Comparison of ENCODE assay signal across 21 cellular contexts in the genomic region with DNA sequence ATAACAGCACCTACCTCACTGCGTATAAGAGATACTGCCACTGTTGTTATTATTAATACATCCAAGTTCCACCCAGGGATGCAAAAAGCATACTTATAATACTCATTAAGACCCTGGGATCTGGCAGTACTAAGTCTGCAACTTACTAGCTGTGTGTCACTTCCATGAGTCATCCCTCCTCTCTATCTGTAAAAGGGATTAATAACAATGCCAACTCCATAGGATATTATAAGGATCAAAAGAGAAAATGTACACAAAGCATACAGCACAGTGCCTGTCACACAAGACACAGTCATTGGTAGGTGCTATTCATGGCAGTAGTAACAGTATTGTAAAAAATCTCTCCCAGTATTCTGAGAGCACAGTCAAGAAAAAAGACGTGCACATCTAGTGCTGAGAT.
"Had no signal": no experiment of that assay in that cellular context is flagged by ENCODE, and none has a peak within 500 bp of the region (broad histone marks: within the 10 kb centered on the region; RNA-seq: fewer than 3 reads in every experiment).

No MANE protein-coding gene starts in this region.

- H3K36me3 Mint-ChIP-seq: activated naive CD8-positive, alpha-beta T cell; naive B cell had no signal

- H3K9me3 Mint-ChIP-seq: activated CD4-positive, alpha-beta T cell treated with anti-CD3 and anti-CD28 coated beads, Interleukin-2, amount 10 ng/mL, durations not matched to agents 7 days and 5 days; activated T-cell treated with anti-CD3 and anti-CD28 coated beads, Interleukin-2, amount 50 U/mL, for 72 hours; brain; central memory CD8-positive, alpha-beta T cell; naive B cell; stimulated activated naive CD8-positive, alpha-beta T cell treated with anti-CD3 and anti-CD28 coated beads, Interleukin-15, amount 100 ng/mL, for 72 hours; T-helper 2 cell treated with Interferon-gamma antibody and Interleukin-4, amounts not matched to agents 5 μg/mL and 100 μg/mL, for 36 hours had no signal

- H3K27ac Mint-ChIP-seq: activated CD4-positive, alpha-beta T cell treated with anti-CD3 and anti-CD28 coated beads, Interleukin-2, amount 10 ng/mL, durations not matched to agents 7 days and 5 days; activated naive CD8-positive, alpha-beta T cell; activated T-cell treated with anti-CD3 and anti-CD28 coated beads, Interleukin-2, amount 50 U/mL, for 72 hours; naive B cell; stimulated activated naive CD8-positive, alpha-beta T cell treated with anti-CD3 and anti-CD28 coated beads, Interleukin-15, amount 100 ng/mL, for 72 hours; T-helper 2 cell treated with Interferon-gamma antibody and Interleukin-4, amounts not matched to agents 5 μg/mL and 100 μg/mL, for 36 hours had no signal

- H3K36me3 ChIP-seq: lower lobe of right lung, spleen, upper lobe of right lung had no signal

- H3K4me1 ChIP-seq: lower lobe of right lung, psoas muscle, testis, upper lobe of right lung had no signal

- H3K27me3 Mint-ChIP-seq: activated CD4-positive, alpha-beta T cell treated with anti-CD3 and anti-CD28 coated beads, Interleukin-2, amount 10 ng/mL, durations not matched to agents 7 days and 5 days; activated naive CD8-positive, alpha-beta T cell; brain; central memory CD8-positive, alpha-beta T cell; stimulated activated naive CD8-positive, alpha-beta T cell treated with anti-CD3 and anti-CD28 coated beads, Interleukin-15, amount 100 ng/mL, for 72 hours had no signal

- H3K4me3 Mint-ChIP-seq: activated CD4-positive, alpha-beta T cell treated with anti-CD3 and anti-CD28 coated beads, Interleukin-2, amount 10 ng/mL, durations not matched to agents 7 days and 5 days; activated naive CD8-positive, alpha-beta T cell; activated T-cell treated with anti-CD3 and anti-CD28 coated beads, Interleukin-2, amount 50 U/mL, for 72 hours; brain; central memory CD8-positive, alpha-beta T cell; naive B cell; stimulated activated naive CD8-positive, alpha-beta T cell treated with anti-CD3 and anti-CD28 coated beads, Interleukin-15, amount 100 ng/mL, for 72 hours; T-helper 2 cell treated with Interferon-gamma antibody and Interleukin-4, amounts not matched to agents 5 μg/mL and 100 μg/mL, for 36 hours had no signal

- H3K4me3 ChIP-seq: lower lobe of right lung, psoas muscle, spleen, testis, upper lobe of right lung had no signal

- DNase-seq: activated CD4-positive, alpha-beta T cell treated with anti-CD3 and anti-CD28 coated beads, Interleukin-2, amount 10 ng/mL, durations not matched to agents 7 days and 5 days; activated CD8-positive, alpha-beta memory T cell treated with anti-CD3 and anti-CD28 coated beads, Interleukin-2, amount 50 U/mL, for 48 hours; activated gamma-delta T cell; activated T-cell treated with anti-CD3 and anti-CD28 coated beads, Interleukin-2, amount 50 U/mL, for 72 hours; amygdala; cortex of kidney; effector memory CD4-positive, alpha-beta T cell; erythroblast; lower lobe of right lung; naive B cell; psoas muscle; spleen; stimulated activated naive CD8-positive, alpha-beta T cell treated with anti-CD3 and anti-CD28 coated beads, Interleukin-15, amount 100 ng/mL, for 72 hours; SW 1271; testis; upper lobe of right lung had no signal

- H3K27ac ChIP-seq: lower lobe of right lung, psoas muscle, spleen, testis, upper lobe of right lung had no signal

- ATAC-seq: activated T-cell treated with anti-CD3 and anti-CD28 coated beads, Interleukin-2, amount 50 U/mL, for 72 hours; lower lobe of right lung; sciatic nerve; stimulated activated naive CD8-positive, alpha-beta T cell treated with anti-CD3 and anti-CD28 coated beads, Interleukin-15, amount 100 ng/mL, for 72 hours had no signal

- H3K9me3 ChIP-seq: lower lobe of right lung, psoas muscle, spleen, testis, upper lobe of right lung had no signal

- H3K4me1 Mint-ChIP-seq: naive B cell had no signal

- H3K27me3 ChIP-seq: testis, upper lobe of right lung had no signal
